ENCODE assay signal across 15 cellular contexts in the genomic region with DNA sequence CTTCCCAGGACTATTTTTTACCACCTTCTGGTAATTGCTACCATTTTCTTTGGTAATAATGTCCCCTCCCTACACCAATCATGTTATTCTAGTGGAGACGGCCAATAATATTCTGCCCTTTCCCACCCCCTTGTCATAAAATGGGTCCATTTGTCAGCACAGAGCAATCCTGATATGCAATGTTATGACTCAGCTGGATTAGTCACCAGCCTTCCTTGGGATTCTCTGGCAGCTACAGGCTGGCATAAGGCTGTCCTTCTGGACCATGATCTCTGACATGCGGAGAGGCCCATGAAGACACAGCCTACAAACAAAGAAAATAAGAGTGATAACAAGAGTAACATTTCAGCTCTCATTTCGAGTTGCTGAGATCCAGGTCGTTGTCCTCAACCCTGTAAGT.
DNase-seq lines count a peak whose midpoint lies in the region; ATAC-seq lines count a peak whose summit lies in the region.
"Had no signal": no experiment of that assay in that cellular context is flagged by ENCODE, and none has a peak within 500 bp of the region (broad histone marks: within the 10 kb centered on the region; RNA-seq: fewer than 3 reads in every experiment).

No MANE protein-coding gene starts in this region.

- H3K27me3 Mint-ChIP-seq in activated CD4-positive, alpha-beta T cell treated with anti-CD3 and anti-CD28 coated beads, Interleukin-2, amount 10 ng/mL, durations not matched to agents 7 days and 5 days = no peaks in the 10 kb centered on the region

- peak; percentile 90 for DNase-seq in A172 (ENCODE audit: low spot score)
- DNase-seq in HPDE6-E6E7 (ENCODE audit: extremely low spot score) = peak; percentile 66
- peak; percentile 69 for DNase-seq in amniotic epithelial cell (ENCODE audit: low read depth)
- peak; percentile 85 for DNase-seq in islet precursor cell
- DNase-seq in activated CD4-positive, alpha-beta T cell treated with anti-CD3 and anti-CD28 coated beads, Interleukin-2, amount 10 ng/mL, durations not matched to agents 7 days and 5 days = no peak
- no peak for DNase-seq in DMS153 treated with DMSO at 0.1 percent for 48 hours (lab: John Stamatoyannopoulos, UW; ENCODE audit: unreplicated experiment)
- DNase-seq in NCI-H524 (lab: John Stamatoyannopoulos, UW) = no peak
- DNase-seq: activated CD4-positive, alpha-beta T cell treated with anti-CD3 and anti-CD28 coated beads for 1 hour; DMS79 treated with DMSO at 0.1 percent for 48 hours; naive B cell; NCI-H1105; NCI-H69 had no signal

- CTCF ChIA-PET in activated CD4-positive, alpha-beta T cell treated with anti-CD3 and anti-CD28 coated beads, Interleukin-2, amount 10 ng/mL, durations not matched to agents 7 days and 5 days (lab: Charles Lee) = no interaction called here

- POLR2A ChIA-PET in activated CD4-positive, alpha-beta T cell treated with anti-CD3 and anti-CD28 coated beads, Interleukin-2, amount 10 ng/mL, durations not matched to agents 7 days and 5 days (lab: Charles Lee) = no interaction called here

- H3K4me1 Mint-ChIP-seq in activated CD4-positive, alpha-beta T cell treated with anti-CD3 and anti-CD28 coated beads, Interleukin-2, amount 10 ng/mL, durations not matched to agents 7 days and 5 days = no peaks in the 10 kb centered on the region
- H3K4me1 Mint-ChIP-seq: activated T-helper 17 cell treated with anti-CD3 and anti-CD28 coated beads, Interleukin-2, amount 50 U/mL, for 72 hours; naive B cell had no signal

- ATAC-seq in GM21786 (IDR thresholded peaks at IDR 0.05; ENCODE audit: unreplicated experiment) = no peak
- ATAC-seq: activated T-helper 17 cell treated with anti-CD3 and anti-CD28 coated beads, Interleukin-2, amount 50 U/mL, for 72 hours; esophagus mucosa had no signal

- no peaks in the 10 kb centered on the region for H3K36me3 Mint-ChIP-seq in activated CD4-positive, alpha-beta T cell treated with anti-CD3 and anti-CD28 coated beads, Interleukin-2, amount 10 ng/mL, durations not matched to agents 7 days and 5 days (ENCODE audit: low read depth)
- H3K36me3 Mint-ChIP-seq: naive B cell had no signal

- no peak overlapping the region for H3K4me3 Mint-ChIP-seq in activated CD4-positive, alpha-beta T cell treated with anti-CD3 and anti-CD28 coated beads, Interleukin-2, amount 10 ng/mL, durations not matched to agents 7 days and 5 days
- H3K4me3 Mint-ChIP-seq: activated T-helper 17 cell treated with anti-CD3 and anti-CD28 coated beads, Interleukin-2, amount 50 U/mL, for 72 hours; naive B cell had no signal

- no peaks in the 10 kb centered on the region for H3K9me3 Mint-ChIP-seq in activated CD4-positive, alpha-beta T cell treated with anti-CD3 and anti-CD28 coated beads, Interleukin-2, amount 10 ng/mL, durations not matched to agents 7 days and 5 days

- H3K27ac Mint-ChIP-seq in activated CD4-positive, alpha-beta T cell treated with anti-CD3 and anti-CD28 coated beads, Interleukin-2, amount 10 ng/mL, durations not matched to agents 7 days and 5 days = no peak overlapping the region
- H3K27ac Mint-ChIP-seq: activated T-helper 17 cell treated with anti-CD3 and anti-CD28 coated beads, Interleukin-2, amount 50 U/mL, for 72 hours; naive B cell had no signal

Comparison
In these comparisons a context has a peak if more than half of its experiments do, and no peak if none do; other contexts are left out.
1. DNase-seq: peak in A172 (single experiment), HPDE6-E6E7 (single experiment), amniotic epithelial cell (single experiment) and islet precursor cell (single experiment); none in activated CD4-positive, alpha-beta T cell treated with anti-CD3 and anti-CD28 coated beads, Interleukin-2, amount 10 ng/mL, durations not matched to agents 7 days and 5 days (single experiment), DMS153 treated with DMSO at 0.1 percent for 48 hours (single experiment) and NCI-H524 (0 of 2).